Comparison of ENCODE assay signal across 12 cellular contexts in the genomic region with DNA sequence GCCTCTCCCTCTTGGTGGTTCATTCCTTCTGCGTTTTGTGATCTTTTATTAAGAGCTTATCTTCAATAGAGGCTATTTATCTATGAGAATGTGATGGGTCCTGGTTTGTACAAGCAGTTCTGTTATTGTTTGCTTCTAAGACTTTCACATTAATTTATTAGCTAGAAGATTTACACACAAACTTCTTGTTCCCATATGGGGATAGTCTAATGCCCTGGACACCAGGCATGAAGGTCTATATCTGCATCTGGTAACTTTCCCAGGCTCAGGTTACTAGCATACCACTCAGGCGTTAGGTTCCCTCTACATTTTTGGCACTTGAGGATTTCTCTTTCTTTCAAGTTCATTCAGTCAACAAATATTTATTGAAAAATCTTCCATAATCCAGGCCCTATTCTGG. TPM values are rescaled to one million over a fixed set of nuclear protein-coding genes. Genes with fewer than 3 reads are reported as not detected.
DNase-seq lines count a peak whose midpoint lies in the region; ATAC-seq, FAIRE-seq and TF ChIP-seq lines count a peak whose summit lies in the region.
"Had no signal": no experiment of that assay in that cellular context is flagged by ENCODE, and none has a peak within 500 bp of the region (broad histone marks: within the 10 kb centered on the region; RNA-seq: fewer than 3 reads in every experiment).

No MANE protein-coding gene starts in this region.

- H3K9me3 ChIP-seq in A549 (no peaks in the 10 kb centered on the region), DND-41 (ENCODE audit: insufficient read depth, low read length, severe bottlenecking) (no peaks in the 10 kb centered on the region)

- no peak for TF ChIP-seq EP300 in A549 (IDR thresholded peaks at IDR 0.05)

- no peak for TF ChIP-seq POLR2A in A549 (IDR thresholded peaks at IDR 0.05; ENCODE audit: low read length)

- peaks cover 7% of the 10 kb centered on the region for H3K9me3 Mint-ChIP-seq in activated CD8-positive, alpha-beta T cell treated with anti-CD3 and anti-CD28 coated beads, Interleukin-2, amount 10 ng/mL, durations not matched to agents 7 days and 5 days (ENCODE audit: insufficient read depth)
- H3K9me3 Mint-ChIP-seq in mesothelial cell of epicardium (peaks cover 10% of the 10 kb centered on the region), WTC11 (no peaks in the 10 kb centered on the region)

- 0 out of 2 replicates have a peak, but pooled peaks cover 3% of the 10 kb centered on the region for H4K20me1 ChIP-seq in DND-41 (ENCODE audit: insufficient read depth, low read length)

- H3K79me2 ChIP-seq in DND-41 (ENCODE audit: insufficient read depth, low read length) = peaks cover 51% of the 10 kb centered on the region

- POLR2A ChIA-PET in A549 (lab: Yijun Ruan, JAX) (interaction anchor here (0.5 kb wide), 1 partner anchor 59 kb away, joined by 6 read pairs; no protein-coding TSS in a partner anchor), WTC11 (lab: Charles Lee) (no interaction called here)
- POLR2A ChIA-PET in activated CD8-positive, alpha-beta T cell treated with anti-CD3 and anti-CD28 coated beads, Interleukin-2, amount 10 ng/mL, durations not matched to agents 7 days and 5 days (lab: Charles Lee) = no interaction called here

- H3K27ac ChIP-seq in A549 (peak overlapping the region in 1 of 2 experiments; percentile 3; a peak in 1 of 6 replicates), DND-41 (ENCODE audit: low read length) (peak overlapping the region; percentile 45)

- H3K4me1 ChIP-seq in A549 (peaks cover 24% of the 10 kb centered on the region), DND-41 (ENCODE audit: insufficient read depth, low read length) (peaks cover 32% of the 10 kb centered on the region)

- CTCF ChIA-PET in A549 (lab: Yijun Ruan, JAX) = interaction anchor here (1.0 kb wide), 1 partner anchor 63 kb away, joined by 3 read pairs; no protein-coding TSS in a partner anchor
- CTCF ChIA-PET in activated CD8-positive, alpha-beta T cell treated with anti-CD3 and anti-CD28 coated beads, Interleukin-2, amount 10 ng/mL, durations not matched to agents 7 days and 5 days (lab: Charles Lee) = interaction anchor here (0.7 kb wide), 1 partner anchor 31 kb away, joined by 3 read pairs; no protein-coding TSS in a partner anchor
- CTCF ChIA-PET in WTC11 (lab: Charles Lee) = interaction anchor here (1.9 kb wide), 1 partner anchor 31 kb away, joined by 4 read pairs; no protein-coding TSS in a partner anchor

- no peak for FAIRE-seq in A549 (lab: Jason Lieb, UNC)

- no peak overlapping the region for H2AFZ ChIP-seq in DND-41 (ENCODE audit: low read depth, low read length)

- peaks cover 25% of the 10 kb centered on the region for H3K36me3 ChIP-seq in DND-41 (ENCODE audit: insufficient read depth, low read length)

- H3K4me2 ChIP-seq in A549 = peak overlapping the region; percentile 47
- H3K4me2 ChIP-seq in DND-41 (ENCODE audit: insufficient read depth, low read length) = peak overlapping the region; percentile 35; the same call in 1 of the 2 replicates

- peak overlapping the region; percentile 58 for H3K4me3 Mint-ChIP-seq in activated CD8-positive, alpha-beta T cell treated with anti-CD3 and anti-CD28 coated beads, Interleukin-2, amount 10 ng/mL, durations not matched to agents 7 days and 5 days
- H3K4me3 Mint-ChIP-seq in mesothelial cell of epicardium = no peak overlapping the region
- no peak overlapping the region for H3K4me3 Mint-ChIP-seq in WTC11

- no peak overlapping the region for H3K9ac ChIP-seq in DND-41 (ENCODE audit: low read depth, low read length)

- H3K4me3 ChIP-seq in A549 (no peak overlapping the region), DND-41 (ENCODE audit: low read depth in 1 of 2, low read length in 2 of 2) (no peak overlapping the region)
- H3K4me3 ChIP-seq: lung had no signal

- 84% methylated on average over 2 of the region's 2 CpGs for WGBS in A549 (ENCODE audit: missing lambda C conversion rate)

- no peak for TF ChIP-seq RAD21 in A549 (conservative IDR thresholded peaks at IDR 0.05 in 1 of 2, IDR thresholded peaks at IDR 0.05 in 1 of 2)

- TF ChIP-seq CTCF in A549 (IDR thresholded peaks at IDR 0.05) (no peak), DND-41 (IDR thresholded peaks at IDR 0.05; ENCODE audit: borderline replicate concordance, extremely low read depth, low read length, poor library complexity, severe bottlenecking) (no peak), mesothelial cell of epicardium (IDR thresholded peaks at IDR 0.05; ENCODE audit: unreplicated experiment) (no peak), WTC11 (IDR thresholded peaks at IDR 0.05) (no peak)

- ATAC-seq in A549 = no peak; a peak in 1 of 6 replicates
- no peak for ATAC-seq in DND-41 (ENCODE audit: insufficient read depth, low read depth)
- ATAC-seq in activated CD8-positive, alpha-beta T cell treated with anti-CD3 and anti-CD28 coated beads, Interleukin-2, amount 10 ng/mL, durations not matched to agents 7 days and 5 days = no peak
- ATAC-seq in WTC11 = no peak
- no peak for ATAC-seq in GM21447 (IDR thresholded peaks at IDR 0.05; ENCODE audit: unreplicated experiment)
- ATAC-seq in HG03045 (IDR thresholded peaks at IDR 0.05; ENCODE audit: unreplicated experiment) = no peak

- H3K27me3 Mint-ChIP-seq in activated CD8-positive, alpha-beta T cell treated with anti-CD3 and anti-CD28 coated beads, Interleukin-2, amount 10 ng/mL, durations not matched to agents 7 days and 5 days (ENCODE audit: low read depth) = no peaks in the 10 kb centered on the region
- no peaks in the 10 kb centered on the region for H3K27me3 Mint-ChIP-seq in mesothelial cell of epicardium (ENCODE audit: low read depth)
- no peaks in the 10 kb centered on the region for H3K27me3 Mint-ChIP-seq in WTC11 (ENCODE audit: low read depth)

- H3K27me3 ChIP-seq in DND-41 (ENCODE audit: insufficient read depth, low read length, poor library complexity) = no peaks in the 10 kb centered on the region

- DNase-seq in A549 (ENCODE audit: low read depth in 1 of 2, low spot score in 1 of 2) = no peak
- DNase-seq in DND-41 = no peak
- DNase-seq in activated CD8-positive, alpha-beta T cell treated with anti-CD3 and anti-CD28 coated beads, Interleukin-2, amount 10 ng/mL, durations not matched to agents 7 days and 5 days = no peak
- no peak for DNase-seq in mesothelial cell of epicardium (ENCODE audit: low spot score in 2 of 2, unreplicated experiment in 2 of 2)
- DNase-seq in amygdala (lab: John Stamatoyannopoulos, UW) = no peak
- DNase-seq in WTC11 (ENCODE audit: low spot score) = no peak
- DNase-seq: activated effector memory CD4-positive, alpha-beta T cell treated with anti-CD3 and anti-CD28 coated beads, Interleukin-2, amount 50 U/mL, for 16 hours; cortex of kidney; NCI-H2029 treated with DMSO at 0.1 percent for 48 hours had no signal

- H3K4me1 Mint-ChIP-seq in activated CD8-positive, alpha-beta T cell treated with anti-CD3 and anti-CD28 coated beads, Interleukin-2, amount 10 ng/mL, durations not matched to agents 7 days and 5 days (ENCODE audit: low read depth) = peaks cover 91% of the 10 kb centered on the region
- H3K4me1 Mint-ChIP-seq in mesothelial cell of epicardium (peaks cover 8% of the 10 kb centered on the region), WTC11 (peaks cover 38% of the 10 kb centered on the region)

- peaks cover 78% of the 10 kb centered on the region for H3K36me3 Mint-ChIP-seq in activated CD8-positive, alpha-beta T cell treated with anti-CD3 and anti-CD28 coated beads, Interleukin-2, amount 10 ng/mL, durations not matched to agents 7 days and 5 days (ENCODE audit: low read depth)
- H3K36me3 Mint-ChIP-seq in mesothelial cell of epicardium (peaks cover 30% of the 10 kb centered on the region), WTC11 (peaks cover 10% of the 10 kb centered on the region)

- peak overlapping the region; percentile 85 for H3K27ac Mint-ChIP-seq in activated CD8-positive, alpha-beta T cell treated with anti-CD3 and anti-CD28 coated beads, Interleukin-2, amount 10 ng/mL, durations not matched to agents 7 days and 5 days
- H3K27ac Mint-ChIP-seq in mesothelial cell of epicardium = peak overlapping the region; percentile 8
- H3K27ac Mint-ChIP-seq in WTC11 = no peak overlapping the region

TF ChIP-seq in A549, 52 proteins besides CTCF, POLR2A, EP300 and RAD21:
- no peak for TF ChIP-seq HDAC2 (IDR thresholded peaks at IDR 0.05)
- TF ChIP-seq NPAS2 (CRISPR knock-in tag; IDR thresholded peaks at IDR 0.05; ENCODE audit: borderline replicate concordance) = no peak
- TF ChIP-seq JUNB (IDR thresholded peaks at IDR 0.05) = no peak

TF ChIP-seq in WTC11, 78 proteins besides CTCF, POLR2A, EP300 and RAD21 (continues in another document):
- TF ChIP-seq ZNF138 (CRISPR knock-in tag; conservative IDR thresholded peaks at IDR 0.05) (no peak), TEAD4 (CRISPR knock-in tag; IDR thresholded peaks at IDR 0.05) (no peak)

RNA-seq across cellular contexts. Expression of gene XPNPEP1, which starts 7.7 kb away (rescaled TPM):
- polyA plus RNA-seq in A549 (2011; rRNA removed) (53.9 and 107 TPM in 2 replicates), A549 (2017; fragmentation: RNase III; extraction: RNeasy Plus Mini Kit Qiagen cat#74134 plus additional on column Dnase treatment) (30.6 to 32.7 TPM (median 32.5 TPM) in 3 replicates)
- 140 and 153 TPM in 2 replicates for polyA plus RNA-seq in A549 (2012; cell fraction: cytosol; rRNA removed)
- 122 and 185 TPM in 2 replicates for polyA plus RNA-seq in A549 (2012; cell fraction: nucleus; rRNA removed)
- 229 and 246 TPM in 2 replicates for polyA minus RNA-seq in A549 (2011; rRNA and poly(A)+ RNA removed)
- 100 to 1,000 TPM; 102 to 106 TPM for total RNA-seq in activated CD8-positive, alpha-beta T cell treated with anti-CD3 and anti-CD28 coated beads, Interleukin-2, amount 10 ng/mL, durations not matched to agents 7 days and 5 days
- total RNA-seq in mesothelial cell of epicardium (85.6 to 88.7 TPM (median 87.7 TPM) in 3 replicates), WTC11 (2021) (57.1 to 60.2 TPM (median 59.3 TPM) in 3 replicates)
